ENCODE assay signal across 30 cellular contexts in the genomic region with DNA sequence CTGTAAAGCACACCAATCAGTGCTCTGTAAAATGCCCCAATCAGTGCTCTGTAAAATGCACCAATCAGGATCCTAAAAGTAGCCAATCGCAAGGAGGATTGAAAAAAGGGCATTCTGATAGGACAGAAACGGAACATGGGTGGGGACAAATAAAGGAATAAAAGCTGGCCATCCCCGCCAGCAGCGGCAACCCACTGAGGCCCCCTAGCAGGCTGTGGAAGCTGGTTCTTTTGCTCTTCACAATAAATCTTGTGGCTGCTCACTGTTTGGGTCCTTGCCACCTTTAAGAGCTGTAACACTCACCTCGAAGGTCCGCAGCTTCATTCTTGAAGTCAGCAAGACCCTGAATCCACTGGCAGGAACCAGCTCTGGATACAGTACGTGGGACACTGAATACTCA.
"Had no signal": no experiment of that assay in that cellular context is flagged by ENCODE, and none has a peak within 500 bp of the region (broad histone marks: within the 10 kb centered on the region; RNA-seq: fewer than 3 reads in every experiment).

No MANE protein-coding gene starts in this region.

- FAIRE-seq: astrocyte, small intestine had no signal

- H3K4me1 Mint-ChIP-seq: T-helper 17 cell had no signal

- DNase-seq: activated CD4-positive, alpha-beta memory T cell treated with anti-CD3 and anti-CD28 coated beads for 36 hours; activated CD4-positive, alpha-beta T cell treated with anti-CD3 and anti-CD28 coated beads, Interleukin-2, amount 10 ng/mL, durations not matched to agents 24 days and 14 days; activated CD4-positive, CD25-positive, alpha-beta regulatory T cell treated with anti-CD3 and anti-CD28 coated beads, Interleukin-2, amount 50 U/mL, for 72 hours; activated CD8-positive, alpha-beta memory T cell treated with anti-CD3 and anti-CD28 coated beads, Interleukin-2, amount 50 U/mL, for 48 hours; activated gamma-delta T cell; activated naive CD4-positive, alpha-beta T cell treated with anti-CD3 and anti-CD28 coated beads, Interleukin-2, amount 10 ng/mL, durations not matched to agents 7 days and 5 days; activated T-cell treated with anti-CD3 and anti-CD28 coated beads, Interleukin-2, amount 50 U/mL, for 24 hours; amniotic stem cell; brain microvascular endothelial cell; dorsolateral prefrontal cortex; effector memory CD4-positive, alpha-beta T cell; islet precursor cell; left ventricle myocardium inferior; nephron progenitor cell; sigmoid colon; small intestine; stimulated activated CD4-positive, alpha-beta T cell treated with anti-CD3 and anti-CD28 coated beads, Interleukin-4, amount 100 ng/mL, for 24 hours; stimulated activated naive CD8-positive, alpha-beta T cell treated with anti-CD3 and anti-CD28 coated beads, Interleukin-15, amount 100 ng/mL, for 72 hours; substantia nigra; T-helper 17 cell; T1000; thyroid gland had no signal

- H3K36me3 ChIP-seq: brain microvascular endothelial cell, gastroesophageal sphincter, left ventricle myocardium inferior, neutrophil, sigmoid colon, thyroid gland had no signal

- H3K9me3 Mint-ChIP-seq: activated CD4-positive, alpha-beta memory T cell treated with anti-CD3 and anti-CD28 coated beads for 36 hours; activated CD4-positive, alpha-beta T cell treated with anti-CD3 and anti-CD28 coated beads, Interleukin-2, amount 10 ng/mL, durations not matched to agents 24 days and 14 days; activated naive CD4-positive, alpha-beta T cell treated with anti-CD3 and anti-CD28 coated beads, Interleukin-2, amount 10 ng/mL, durations not matched to agents 7 days and 5 days; stimulated activated effector memory CD8-positive, alpha-beta T cell treated with anti-CD3 and anti-CD28 coated beads, Interleukin-12 subunit alpha, Interleukin-12 subunit beta, amount 100 ng/mL, for 72 hours; stimulated activated naive CD8-positive, alpha-beta T cell treated with anti-CD3 and anti-CD28 coated beads, Interleukin-15, amount 100 ng/mL, for 72 hours had no signal

- H3K4me2 ChIP-seq: hepatocyte had no signal

- H3K4me1 ChIP-seq: sigmoid colon had no signal

- H3K27me3 ChIP-seq: brain microvascular endothelial cell, dorsolateral prefrontal cortex, gastroesophageal sphincter, hepatocyte, neutrophil, thyroid gland had no signal

- H3K9me3 ChIP-seq: gastroesophageal sphincter, left ventricle myocardium inferior, neutrophil, sigmoid colon, thyroid gland had no signal

- H3K4me3 Mint-ChIP-seq: activated CD4-positive, alpha-beta memory T cell treated with anti-CD3 and anti-CD28 coated beads for 36 hours; activated CD4-positive, alpha-beta T cell treated with anti-CD3 and anti-CD28 coated beads, Interleukin-2, amount 10 ng/mL, durations not matched to agents 24 days and 14 days; activated naive CD4-positive, alpha-beta T cell treated with anti-CD3 and anti-CD28 coated beads, Interleukin-2, amount 10 ng/mL, durations not matched to agents 7 days and 5 days; activated T-cell treated with anti-CD3 and anti-CD28 coated beads, Interleukin-2, amount 50 U/mL, for 24 hours; nephron progenitor cell; stimulated activated effector memory CD8-positive, alpha-beta T cell treated with anti-CD3 and anti-CD28 coated beads, Interleukin-12 subunit alpha, Interleukin-12 subunit beta, amount 100 ng/mL, for 72 hours; stimulated activated naive CD8-positive, alpha-beta T cell treated with anti-CD3 and anti-CD28 coated beads, Interleukin-15, amount 100 ng/mL, for 72 hours; T-helper 17 cell had no signal

- H2AFZ ChIP-seq: hepatocyte had no signal

- H3K27ac Mint-ChIP-seq: activated CD4-positive, alpha-beta memory T cell treated with anti-CD3 and anti-CD28 coated beads for 36 hours; activated CD4-positive, alpha-beta T cell treated with anti-CD3 and anti-CD28 coated beads, Interleukin-2, amount 10 ng/mL, durations not matched to agents 24 days and 14 days; activated naive CD4-positive, alpha-beta T cell treated with anti-CD3 and anti-CD28 coated beads, Interleukin-2, amount 10 ng/mL, durations not matched to agents 7 days and 5 days; activated T-cell treated with anti-CD3 and anti-CD28 coated beads, Interleukin-2, amount 50 U/mL, for 24 hours; nephron progenitor cell; progenitor cell of endocrine pancreas; stimulated activated effector memory CD8-positive, alpha-beta T cell treated with anti-CD3 and anti-CD28 coated beads, Interleukin-12 subunit alpha, Interleukin-12 subunit beta, amount 100 ng/mL, for 72 hours; stimulated activated naive CD8-positive, alpha-beta T cell treated with anti-CD3 and anti-CD28 coated beads, Interleukin-15, amount 100 ng/mL, for 72 hours; T-helper 17 cell had no signal

- H3K27ac ChIP-seq: brain microvascular endothelial cell, coronary artery, hepatocyte, neutrophil, sigmoid colon had no signal

- H3K79me2 ChIP-seq: hepatocyte had no signal

- H3K36me3 Mint-ChIP-seq: activated CD4-positive, alpha-beta memory T cell treated with anti-CD3 and anti-CD28 coated beads for 36 hours; stimulated activated effector memory CD8-positive, alpha-beta T cell treated with anti-CD3 and anti-CD28 coated beads, Interleukin-12 subunit alpha, Interleukin-12 subunit beta, amount 100 ng/mL, for 72 hours had no signal

- H3K27me3 Mint-ChIP-seq: activated CD4-positive, alpha-beta memory T cell treated with anti-CD3 and anti-CD28 coated beads for 36 hours; activated CD4-positive, alpha-beta T cell treated with anti-CD3 and anti-CD28 coated beads, Interleukin-2, amount 10 ng/mL, durations not matched to agents 24 days and 14 days; activated T-cell treated with anti-CD3 and anti-CD28 coated beads, Interleukin-2, amount 50 U/mL, for 24 hours; progenitor cell of endocrine pancreas; stimulated activated naive CD8-positive, alpha-beta T cell treated with anti-CD3 and anti-CD28 coated beads, Interleukin-15, amount 100 ng/mL, for 72 hours; T-helper 17 cell had no signal

- H3K4me3 ChIP-seq: coronary artery, dorsolateral prefrontal cortex, gastroesophageal sphincter, hepatocyte, left ventricle myocardium inferior, lung, sigmoid colon, thyroid gland had no signal

- ATAC-seq: gastroesophageal sphincter; stimulated activated effector memory CD8-positive, alpha-beta T cell treated with anti-CD3 and anti-CD28 coated beads, Interleukin-12 subunit alpha, Interleukin-12 subunit beta, amount 100 ng/mL, for 72 hours; stimulated activated naive CD8-positive, alpha-beta T cell treated with anti-CD3 and anti-CD28 coated beads, Interleukin-15, amount 100 ng/mL, for 72 hours; T-helper 17 cell had no signal
